In genomic region chr19:13163609-13164364, GRCh38 we compare ENCODE assay signal across 8 cellular contexts. TPM values are rescaled to one million over a fixed set of nuclear protein-coding genes. Genes with fewer than 3 reads are reported as not detected.
A peak's percentile ranks its signal among the peaks of the same experiment; 100 is the strongest.
DNase-seq lines count a peak whose midpoint lies in the region; ATAC-seq and TF ChIP-seq lines count a peak whose summit lies in the region.

No MANE protein-coding gene starts in this region.

- peaks cover 48% of the 10 kb centered on the region for H3K4me1 ChIP-seq in OCI-LY3 (ENCODE audit: low read length)

- H3K79me2 ChIP-seq in OCI-LY3 (ENCODE audit: low read length): no peaks in the 10 kb centered on the region
- no peaks in the 10 kb centered on the region for H3K79me2 ChIP-seq in neural cell (replicated peaks; ENCODE audit: insufficient read depth, low read length)

- H3K36me3 ChIP-seq in OCI-LY3 (replicated peaks; ENCODE audit: low read depth, low read length): no peaks in the 10 kb centered on the region
- no peaks in the 10 kb centered on the region for H3K36me3 ChIP-seq in neural cell (ENCODE audit: insufficient read depth, low read length)

- DNase-seq in A172 (ENCODE audit: low spot score) (peak; percentile 99), GM13977 (ENCODE audit: low spot score) (peak; percentile 54), foreskin melanocyte (peak; percentile 83), NCI-H128 (lab: John Stamatoyannopoulos, UW; ENCODE audit: unreplicated experiment) (no peak)
- DNase-seq in activated naive CD4-positive, alpha-beta T cell treated with Interleukin-2 at 50 U/mL for 16 hours: peak; percentile 48

- H3K27ac ChIP-seq in OCI-LY3 (ENCODE audit: low read length) (no peak overlapping the region), neural cell (ENCODE audit: low read length) (no peak overlapping the region)

- peak overlapping the region; percentile 92 for H3K4me2 ChIP-seq in OCI-LY3 (ENCODE audit: low read length)
- no peak overlapping the region for H3K4me2 ChIP-seq in neural cell (ENCODE audit: low read length)

- H4K20me1 ChIP-seq in OCI-LY3 (ENCODE audit: insufficient read depth, low read length) (no peaks in the 10 kb centered on the region), neural cell (ENCODE audit: insufficient read depth) (no peaks in the 10 kb centered on the region)

- ATAC-seq in GM19328 (IDR thresholded peaks at IDR 0.05; ENCODE audit: unreplicated experiment): no peak

- H3K4me3 ChIP-seq in OCI-LY3 (ENCODE audit: low read length) (peak overlapping the region; percentile 78), neural cell (ENCODE audit: low read length) (no peak overlapping the region)

- H3K9ac ChIP-seq in OCI-LY3 (ENCODE audit: low read length) (peak overlapping the region; percentile 38), neural cell (ENCODE audit: low read length) (peak overlapping the region; percentile 23)

- no peaks in the 10 kb centered on the region for H3F3A ChIP-seq in neural cell (ENCODE audit: insufficient read depth, low read length, poor library complexity, severe bottlenecking)

- no peak for TF ChIP-seq EP300 in neural cell (conservative IDR thresholded peaks at IDR 0.05; ENCODE audit: poor library complexity, severe bottlenecking)

- no peaks in the 10 kb centered on the region for H3K9me2 ChIP-seq in neural cell (ENCODE audit: insufficient read depth, low read length)

- no peak for TF ChIP-seq RAD21 in neural cell (conservative IDR thresholded peaks at IDR 0.05)

- H2AFZ ChIP-seq in OCI-LY3 (ENCODE audit: low read depth, low read length) (peak overlapping the region; percentile 73; the same call in 1 of the 2 replicates), neural cell (ENCODE audit: low read depth, low read length) (no peak overlapping the region)

- no peaks in the 10 kb centered on the region for H3K9me3 ChIP-seq in OCI-LY3 (ENCODE audit: insufficient read depth, low read length)
- no peaks in the 10 kb centered on the region for H3K9me3 ChIP-seq in neural cell (ENCODE audit: low read length)

- H3K27me3 ChIP-seq in OCI-LY3 (ENCODE audit: low read depth, low read length): peaks cover 11% of the 10 kb centered on the region; the same call in 1 of the 2 replicates
- peaks cover 9% of the 10 kb centered on the region for H3K27me3 ChIP-seq in neural cell (ENCODE audit: insufficient read depth, low read depth, low read length)

- in situ Hi-C loops in GM13977 (cut with MboI; ENCODE audit: low pct_unique_long_range_greater_than_20kb, low sequenced_read_pairs, unreplicated experiment): no loop called here

- TF ChIP-seq CTCF in GM13977 (IDR thresholded peaks at IDR 0.05; ENCODE audit: extremely low read depth, insufficient read depth, missing control alignments) (no peak), OCI-LY3 (IDR thresholded peaks at IDR 0.05; ENCODE audit: low read depth, low read length) (no peak), neural cell (IDR thresholded peaks at IDR 0.05; ENCODE audit: poor library complexity, severe bottlenecking) (no peak)

TF ChIP-seq in neural cell, 6 proteins besides CTCF, POLR2A, EP300 and RAD21:
- no peak for TF ChIP-seq POLR2AphosphoS5 (IDR thresholded peaks at IDR 0.05)
- no peak for TF ChIP-seq REST (IDR thresholded peaks at IDR 0.05; ENCODE audit: borderline replicate concordance)
- no peak for TF ChIP-seq EZH2 (IDR thresholded peaks at IDR 0.05; ENCODE audit: borderline replicate concordance, insufficient read depth, low read length, poor library complexity, severe bottlenecking)
- TF ChIP-seq TAF1 (IDR thresholded peaks at IDR 0.05; ENCODE audit: low read depth): no peak
- no peak for TF ChIP-seq MXI1 (conservative IDR thresholded peaks at IDR 0.05; ENCODE audit: poor library complexity, severe bottlenecking)
- no peak for TF ChIP-seq SMC3 (conservative IDR thresholded peaks at IDR 0.05; ENCODE audit: poor library complexity)

RNA-seq across cellular contexts. Expression of gene IER2, which starts 13.6 kb away (rescaled TPM):
- total RNA-seq in A172 (2014; rRNA removed; shearing (Covaris generic)): 37.3 and 61.1 TPM in 2 replicates
- 23.3 and 25.9 TPM in 2 replicates for polyA plus RNA-seq in neural cell
- 14.8 and 19.5 TPM in 2 replicates for polyA minus RNA-seq in neural cell

RNA-seq across cellular contexts. Expression of gene STX10, which starts 13.6 kb away (rescaled TPM):
- 129 and 147 TPM in 2 replicates for total RNA-seq in A172 (2014; rRNA removed; shearing (Covaris generic))
- polyA plus RNA-seq in neural cell: 157 and 191 TPM in 2 replicates
- polyA minus RNA-seq in neural cell: 38.1 and 42.4 TPM in 2 replicates

RNA-seq across cellular contexts. Expression of gene NACC1, which starts 45.7 kb away (rescaled TPM):
- 85.9 and 101 TPM in 2 replicates for total RNA-seq in A172 (2014; rRNA removed; shearing (Covaris generic))
- polyA plus RNA-seq in neural cell: 11.6 and 16.1 TPM in 2 replicates
- 13.9 and 16.6 TPM in 2 replicates for polyA minus RNA-seq in neural cell

RNA-seq across cellular contexts. Expression of gene TRMT1, which starts 47.2 kb away (rescaled TPM):
- 46.7 and 49.1 TPM in 2 replicates for total RNA-seq in A172 (2014; rRNA removed; shearing (Covaris generic))
- polyA plus RNA-seq in neural cell: 80.3 and 94.4 TPM in 2 replicates
- 19.0 and 19.3 TPM in 2 replicates for polyA minus RNA-seq in neural cell
